Comparison of ENCODE assay signal across 26 cellular contexts in genomic region chr1:61375082-61375880, GRCh38.
"Had no signal": no experiment of that assay in that cellular context is flagged by ENCODE, and none has a peak within 500 bp of the region (broad histone marks: within the 10 kb centered on the region; RNA-seq: fewer than 3 reads in every experiment).

No MANE protein-coding gene starts in this region.

- H3K27ac ChIP-seq: dorsolateral prefrontal cortex, epithelial cell of prostate, gastroesophageal sphincter, heart left ventricle, hepatocyte, left lung, neutrophil, parathyroid adenoma, right lobe of liver, thoracic aorta, tibial nerve, upper lobe of right lung, uterus had no signal

- H3K9ac ChIP-seq: parathyroid adenoma had no signal

- H3K36me3 ChIP-seq: left lung, neutrophil, thoracic aorta, upper lobe of right lung, uterus had no signal

- DNase-seq: dorsolateral prefrontal cortex; effector CD4-positive, alpha-beta T cell; foreskin fibroblast; heart left ventricle; left cardiac atrium; left lung; mesendoderm; naive thymus-derived CD8-positive, alpha-beta T cell; right lobe of liver; small intestine; stimulated activated CD4-positive, alpha-beta T cell treated with anti-CD3 and anti-CD28 coated beads, Interleukin-15, amount 100 ng/mL, for 24 hours; stimulated activated CD4-positive, alpha-beta T cell treated with anti-CD3 and anti-CD28 coated beads, Interleukin-2, amount 100 ng/mL, for 48 hours; stimulated activated naive B cell treated with anti-CD40 and anti-IgM and Interleukin-4, amounts not matched to agents 10 μg/mL and 1 μg/mL and 100 μg/mL, for 72 hours; upper lobe of right lung; uterus had no signal

- H3K79me2 ChIP-seq: hepatocyte, parathyroid adenoma had no signal

- FAIRE-seq: colon, small intestine had no signal

- ATAC-seq: esophagus mucosa; gastroesophageal sphincter; left lung; naive thymus-derived CD8-positive, alpha-beta T cell; right lobe of liver; stimulated activated naive B cell treated with anti-CD40 and anti-IgM and Interleukin-4, amounts not matched to agents 10 μg/mL and 1 μg/mL and 100 μg/mL, for 72 hours; upper lobe of right lung had no signal

- H3K9me3 Mint-ChIP-seq: naive thymus-derived CD8-positive, alpha-beta T cell; stimulated activated naive B cell treated with anti-CD40 and anti-IgM and Interleukin-4, amounts not matched to agents 10 μg/mL and 1 μg/mL and 100 μg/mL, for 72 hours; stimulated activated naive CD8-positive, alpha-beta T cell treated with anti-CD3 and anti-CD28 coated beads, Interleukin-15, Interleukin-2, amounts not matched to agents 100 ng/mL and 50 ng/mL, for 24 hours had no signal

- H3K4me1 Mint-ChIP-seq: naive thymus-derived CD8-positive, alpha-beta T cell; stimulated activated naive B cell treated with anti-CD40 and anti-IgM and Interleukin-4, amounts not matched to agents 10 μg/mL and 1 μg/mL and 100 μg/mL, for 72 hours had no signal

- H3K9me3 ChIP-seq: gastroesophageal sphincter, heart left ventricle, left lung, neutrophil, right lobe of liver, thoracic aorta, tibial nerve, upper lobe of right lung, uterus had no signal

- H3K4me3 ChIP-seq: dorsolateral prefrontal cortex, gastroesophageal sphincter, heart left ventricle, hepatocyte, left lung, right lobe of liver, thoracic aorta, tibial nerve, upper lobe of right lung, uterus had no signal

- H3K27me3 ChIP-seq: dorsolateral prefrontal cortex, gastroesophageal sphincter, heart left ventricle, hepatocyte, left lung, neutrophil, right lobe of liver, tibial nerve, upper lobe of right lung, uterus had no signal

- H3K36me3 Mint-ChIP-seq: stimulated activated naive B cell treated with anti-CD40 and anti-IgM and Interleukin-4, amounts not matched to agents 10 μg/mL and 1 μg/mL and 100 μg/mL, for 72 hours had no signal

- H2AFZ ChIP-seq: hepatocyte, parathyroid adenoma had no signal

- H3K27me3 Mint-ChIP-seq: naive thymus-derived CD8-positive, alpha-beta T cell; stimulated activated naive CD8-positive, alpha-beta T cell treated with anti-CD3 and anti-CD28 coated beads, Interleukin-15, Interleukin-2, amounts not matched to agents 100 ng/mL and 50 ng/mL, for 24 hours had no signal

- H3K4me1 ChIP-seq: gastroesophageal sphincter, left lung, parathyroid adenoma, upper lobe of right lung, uterus had no signal

- H3K27ac Mint-ChIP-seq: naive thymus-derived CD8-positive, alpha-beta T cell; progenitor cell of endocrine pancreas; stimulated activated naive B cell treated with anti-CD40 and anti-IgM and Interleukin-4, amounts not matched to agents 10 μg/mL and 1 μg/mL and 100 μg/mL, for 72 hours; stimulated activated naive CD8-positive, alpha-beta T cell treated with anti-CD3 and anti-CD28 coated beads, Interleukin-15, Interleukin-2, amounts not matched to agents 100 ng/mL and 50 ng/mL, for 24 hours had no signal

- H3K4me2 ChIP-seq: hepatocyte had no signal

- H3K4me3 Mint-ChIP-seq: naive thymus-derived CD8-positive, alpha-beta T cell; stimulated activated naive B cell treated with anti-CD40 and anti-IgM and Interleukin-4, amounts not matched to agents 10 μg/mL and 1 μg/mL and 100 μg/mL, for 72 hours; stimulated activated naive CD8-positive, alpha-beta T cell treated with anti-CD3 and anti-CD28 coated beads, Interleukin-15, Interleukin-2, amounts not matched to agents 100 ng/mL and 50 ng/mL, for 24 hours had no signal
